In genomic region chr12:46569826-46570390, GRCh38 we compare ENCODE assay signal across 1 cellular context.
TF ChIP-seq lines count a peak whose summit lies in the region.

No MANE protein-coding gene starts in this region.

TF ChIP-seq in K562, 482 proteins besides CTCF, POLR2A, EP300 and RAD21 (continued from another document and continues in another):
- TF ChIP-seq ZNF407 (IDR thresholded peaks at IDR 0.05; ENCODE audit: low read depth) (no peak), NCOA6 (IDR thresholded peaks at IDR 0.05) (no peak), MAZ (CRISPR knock-in tag; conservative IDR thresholded peaks at IDR 0.05 in 1 of 2, IDR thresholded peaks at IDR 0.05 in 1 of 2) (peak in 1 of 2 experiments; percentile 36; a peak in 1 of 4 replicates), ZNF253 (CRISPR knock-in tag; conservative IDR thresholded peaks at IDR 0.05) (no peak), CTBP1 (IDR thresholded peaks at IDR 0.05; ENCODE audit: borderline replicate concordance) (peak; percentile 88), KLF1 (tag; IDR thresholded peaks at IDR 0.05) (no peak), MCM5 (IDR thresholded peaks at IDR 0.05; ENCODE audit: low read depth) (no peak), TRIM25 (IDR thresholded peaks at IDR 0.05; ENCODE audit: borderline replicate concordance) (no peak), ZNF121 (CRISPR knock-in tag; conservative IDR thresholded peaks at IDR 0.05) (no peak), ARID1B (IDR thresholded peaks at IDR 0.05) (0 out of 2 replicates have a peak, but pooled peaks have one; percentile 35), GABPA (tag; conservative IDR thresholded peaks at IDR 0.05; ENCODE audit: low read depth) (0 out of 2 replicates have a peak, but pooled peaks have one; percentile 16), VEZF1 (CRISPR knock-in tag; IDR thresholded peaks at IDR 0.05) (no peak), ETS2 (tag; IDR thresholded peaks at IDR 0.05; ENCODE audit: borderline replicate concordance, poor library complexity, severe bottlenecking) (no peak), IFI16 (CRISPR knock-in tag; IDR thresholded peaks at IDR 0.05) (no peak), NR2C1 (IDR thresholded peaks at IDR 0.05) (no peak), NR2C1 (tag; IDR thresholded peaks at IDR 0.05) (no peak), ZEB2 (IDR thresholded peaks at IDR 0.05) (peak; percentile 72; the same call in 1 of the 2 replicates), CHD7 (IDR thresholded peaks at IDR 0.05; ENCODE audit: low read depth, low read length) (no peak), ID3 (CRISPR knock-in tag; IDR thresholded peaks at IDR 0.05) (no peak), ID3 (tag; IDR thresholded peaks at IDR 0.05) (no peak), MTA1 (IDR thresholded peaks at IDR 0.05; ENCODE audit: borderline replicate concordance) (no peak), ATF3 (IDR thresholded peaks at IDR 0.05) (no peak), ATF3 (CRISPR knock-in tag; conservative IDR thresholded peaks at IDR 0.05) (no peak), MIER1 (IDR thresholded peaks at IDR 0.05; ENCODE audit: low read depth) (no peak), ETV1 (tag; conservative IDR thresholded peaks at IDR 0.05; ENCODE audit: low read depth) (no peak), YY1 (IDR thresholded peaks at IDR 0.05; ENCODE audit: borderline replicate concordance in 1 of 3, control insufficient read depth in 1 of 3, extremely low read depth in 1 of 3, insufficient read depth in 3 of 3, insufficient read length in 1 of 3, insufficient replicate concordance in 2 of 3, low read depth in 1 of 3, low read length in 2 of 3) (no peak), CBFA2T2 (conservative IDR thresholded peaks at IDR 0.05) (no peak), HCFC1 (IDR thresholded peaks at IDR 0.05; ENCODE audit: low read depth, low read length) (no peak), MECOM (CRISPR knock-in tag; IDR thresholded peaks at IDR 0.05) (no peak), HMGN3 (IDR thresholded peaks at IDR 0.05; ENCODE audit: borderline replicate concordance, extremely low read depth, insufficient read length, low read depth, low read length) (no peak), NR4A1 (CRISPR knock-in tag; IDR thresholded peaks at IDR 0.05) (no peak), NR4A1 (tag; IDR thresholded peaks at IDR 0.05) (no peak), NEUROD1 (IDR thresholded peaks at IDR 0.05; ENCODE audit: borderline replicate concordance, low read depth, low read length, partially characterized antibody) (no peak), POLR2AphosphoS2 (IDR thresholded peaks at IDR 0.05; ENCODE audit: low read length) (no peak), LCOR (CRISPR knock-in tag; IDR thresholded peaks at IDR 0.05) (no peak), BHLHE40 (IDR thresholded peaks at IDR 0.05; ENCODE audit: low read length) (0 out of 2 replicates have a peak, but pooled peaks have one; percentile 11)
